ENCODE assay signal across 8 cellular contexts in the genomic region with DNA sequence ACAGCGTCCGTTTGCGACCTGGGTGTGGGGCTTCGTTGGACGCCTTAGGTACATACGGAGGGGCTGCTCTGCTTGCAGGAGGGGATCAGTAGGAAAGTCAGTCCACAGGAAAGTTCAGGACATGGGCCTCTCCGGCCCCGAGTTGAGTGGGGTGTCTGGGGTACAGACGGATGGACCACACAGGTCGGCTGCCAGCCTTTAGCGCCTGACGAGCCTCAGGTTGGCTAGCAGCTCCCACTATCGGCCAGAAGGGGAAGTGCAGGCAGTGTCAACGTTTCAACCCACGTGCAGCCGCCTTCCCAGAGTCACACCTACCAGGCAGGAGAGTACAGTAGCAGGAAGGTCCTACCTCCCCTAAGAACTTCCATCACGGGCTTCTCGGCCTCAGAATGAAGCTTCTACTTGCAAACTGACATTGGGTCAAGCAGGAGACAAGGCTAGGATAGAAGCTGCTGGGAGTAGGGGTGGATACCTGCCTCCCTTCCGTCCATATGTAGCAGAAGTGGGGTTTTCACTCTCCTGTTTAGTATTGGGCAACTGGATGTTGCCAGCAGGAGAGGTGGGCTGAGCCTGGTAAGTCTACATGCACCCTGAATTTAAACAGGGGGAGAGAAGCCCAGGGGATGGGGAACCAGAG. TPM values are rescaled to one million over a fixed set of nuclear protein-coding genes. Genes with fewer than 3 reads are reported as not detected.
A peak's percentile ranks its signal among the peaks of the same experiment; 100 is the strongest.
DNase-seq lines count a peak whose midpoint lies in the region; ATAC-seq and TF ChIP-seq lines count a peak whose summit lies in the region.

No MANE protein-coding gene starts in this region.

- no peaks in the 10 kb centered on the region for H3K36me3 Mint-ChIP-seq in progenitor cell of endocrine pancreas (ENCODE audit: insufficient read depth)

- H3K4me3 ChIP-seq in cardiac muscle cell: no peak overlapping the region
- no peak overlapping the region for H3K4me3 ChIP-seq in aorta (ENCODE audit: low read length in 2 of 2)

- 8 to 9% methylated on average over 19 of the region's 19 CpGs for WGBS in aorta, 2 donors

- H3K4me1 ChIP-seq in cardiac muscle cell (ENCODE audit: low read depth) (peaks cover 11% of the 10 kb centered on the region), aorta (ENCODE audit: control insufficient read depth in 1 of 2, insufficient read depth in 2 of 2, low read length in 2 of 2) (no peaks in the 10 kb centered on the region)

- peaks cover 21% of the 10 kb centered on the region for H3K27me3 Mint-ChIP-seq in progenitor cell of endocrine pancreas

- H3K36me3 ChIP-seq in cardiac muscle cell: no peaks in the 10 kb centered on the region
- H3K36me3 ChIP-seq in aorta (ENCODE audit: control insufficient read depth in 1 of 2, insufficient read depth in 2 of 2, low read length in 1 of 2): no peaks in the 10 kb centered on the region

- intact Hi-C loops in aorta (cut with DNase I): loop anchor here (1.0 to 5.0 kb wide), 2 partner anchors 129 to 155 kb away; a partner anchor contains a TSS

- no peak overlapping the region for H3K27ac ChIP-seq in C4-2B
- no peak overlapping the region for H3K27ac ChIP-seq in cardiac muscle cell
- no peak overlapping the region for H3K27ac ChIP-seq in aorta (ENCODE audit: low read depth in 1 of 2, low read length in 2 of 2)

- TF ChIP-seq CTCF in C4-2B (conservative IDR thresholded peaks at IDR 0.05): peak; percentile 89
- peak; percentile 98 for TF ChIP-seq CTCF in cardiac muscle cell (IDR thresholded peaks at IDR 0.05; ENCODE audit: low read depth, low read length)
- peak; percentile 90 for TF ChIP-seq CTCF in progenitor cell of endocrine pancreas (IDR thresholded peaks at IDR 0.05; ENCODE audit: unreplicated experiment)

- H3K9me3 Mint-ChIP-seq in progenitor cell of endocrine pancreas (ENCODE audit: low read depth): no peaks in the 10 kb centered on the region

- H3K27ac Mint-ChIP-seq in progenitor cell of endocrine pancreas: no peak overlapping the region

- ATAC-seq in GM19351 (IDR thresholded peaks at IDR 0.05; ENCODE audit: unreplicated experiment): peak; percentile 67
- peak; percentile 83 for ATAC-seq in aorta (ENCODE audit: low FRiP score)

- DNase-seq in HUDEP-2 (lab: John Stamatoyannopoulos, UW; ENCODE audit: unreplicated experiment in 76 of 76): peak in 61 of 76 experiments; percentile 2 to 74 (median 41)
- peak; percentile 72 for DNase-seq in RPMI8226
- DNase-seq in activated gamma-delta T cell treated with anti-CD3 and anti-CD28 coated beads, Interleukin-2, amount 50 U/mL, for 16 hours (ENCODE audit: low read depth): peak; percentile 44
- DNase-seq in cardiac muscle cell (ENCODE audit: low read depth in 1 of 2, low spot score in 1 of 2): peak; percentile 68 to 80
- DNase-seq in progenitor cell of endocrine pancreas (ENCODE audit: low spot score, unreplicated experiment): peak; percentile 52
- DNase-seq in aorta: peak; percentile 71 to 84

- H3K4me1 Mint-ChIP-seq in progenitor cell of endocrine pancreas (ENCODE audit: low read depth): peaks cover 7% of the 10 kb centered on the region

- no peak overlapping the region for H3K4me3 Mint-ChIP-seq in progenitor cell of endocrine pancreas (ENCODE audit: low read depth)

- H3K9me3 ChIP-seq in cardiac muscle cell (ENCODE audit: low read depth) (no peaks in the 10 kb centered on the region), aorta (ENCODE audit: control insufficient read depth, low read length) (no peaks in the 10 kb centered on the region)

- peaks cover 85% of the 10 kb centered on the region for H3K27me3 ChIP-seq in cardiac muscle cell
- H3K27me3 ChIP-seq in aorta (ENCODE audit: control insufficient read depth in 1 of 2, insufficient read depth in 2 of 2, low read length in 1 of 2): no peaks in the 10 kb centered on the region

RNA-seq across cellular contexts. Expression of a gene that starts 1.8 kb away (rescaled TPM):
- 2.8 and 9.3 TPM in 2 replicates for total RNA-seq in cardiac muscle cell
- polyA plus RNA-seq in cardiac muscle cell: 3.1 and 8.5 TPM in 2 replicates
- 1.7 and 4.2 TPM in 2 replicates for total RNA-seq in progenitor cell of endocrine pancreas
- 1 to 10 TPM in 1 of 2 donors, under 1 TPM in 1; 0.45 to 2.0 TPM for total RNA-seq in aorta
- under 1 TPM; 0.38 to 0.77 TPM for polyA plus RNA-seq in aorta
